1 cellular context compared by ENCODE assay signal in genomic region chr18:51345848-51346391, GRCh38.
TF ChIP-seq lines count a peak whose summit lies in the region.

No MANE protein-coding gene starts in this region.

TF ChIP-seq in GM23338, 12 proteins besides CTCF, POLR2A, EP300 and RAD21 (continued from another document):
- TF ChIP-seq REST (IDR thresholded peaks at IDR 0.05; ENCODE audit: unreplicated experiment) (no peak), EZH2phosphoT487 (IDR thresholded peaks at IDR 0.05; ENCODE audit: unreplicated experiment) (no peak)
